In genomic region chr9:21852751-21853150, GRCh38 we compare ENCODE assay signal across 12 cellular contexts. TPM values are rescaled to one million over a fixed set of nuclear protein-coding genes. Genes with fewer than 3 reads are reported as not detected.
DNase-seq lines count a peak whose midpoint lies in the region; ATAC-seq and TF ChIP-seq lines count a peak whose summit lies in the region.
"Had no signal": no experiment of that assay in that cellular context is flagged by ENCODE, and none has a peak within 500 bp of the region (broad histone marks: within the 10 kb centered on the region; RNA-seq: fewer than 3 reads in every experiment).

No MANE protein-coding gene starts in this region.

- no peak overlapping the region for H3K4me3 Mint-ChIP-seq in activated CD8-positive, alpha-beta T cell treated with anti-CD3 and anti-CD28 coated beads for 36 hours
- H3K4me3 Mint-ChIP-seq in activated CD8-positive, alpha-beta T cell treated with anti-CD3 and anti-CD28 coated beads, Interleukin-2, amount 10 ng/mL, durations not matched to agents 7 days and 5 days, result no peak overlapping the region
- no peak overlapping the region for H3K4me3 Mint-ChIP-seq in stimulated activated naive CD8-positive, alpha-beta T cell treated with anti-CD3 and anti-CD28 coated beads, Interleukin-15, amount 100 ng/mL, for 72 hours
- H3K4me3 Mint-ChIP-seq: activated T-cell treated with anti-CD3 and anti-CD28 coated beads, Interleukin-2, amount 50 U/mL, for 24 hours had no signal

- intact Hi-C loops in activated CD8-positive, alpha-beta T cell treated with anti-CD3 and anti-CD28 coated beads for 36 hours (cut with micrococcal nuclease), result no loop called here

- H3K4me1 Mint-ChIP-seq in activated CD8-positive, alpha-beta T cell treated with anti-CD3 and anti-CD28 coated beads for 36 hours (ENCODE audit: low read depth), result peaks cover 14% of the 10 kb centered on the region
- H3K4me1 Mint-ChIP-seq in activated CD8-positive, alpha-beta T cell treated with anti-CD3 and anti-CD28 coated beads, Interleukin-2, amount 10 ng/mL, durations not matched to agents 7 days and 5 days (ENCODE audit: low read depth), result peaks cover 16% of the 10 kb centered on the region
- H3K4me1 Mint-ChIP-seq in stimulated activated naive CD8-positive, alpha-beta T cell treated with anti-CD3 and anti-CD28 coated beads, Interleukin-15, amount 100 ng/mL, for 72 hours, result peaks cover 23% of the 10 kb centered on the region

- peak; percentile 20 for DNase-seq in activated CD8-positive, alpha-beta T cell treated with anti-CD3 and anti-CD28 coated beads for 36 hours
- no peak for DNase-seq in activated CD8-positive, alpha-beta T cell treated with anti-CD3 and anti-CD28 coated beads, Interleukin-2, amount 10 ng/mL, durations not matched to agents 7 days and 5 days
- no peak for DNase-seq in stimulated activated naive CD8-positive, alpha-beta T cell treated with anti-CD3 and anti-CD28 coated beads, Interleukin-15, amount 100 ng/mL, for 72 hours
- DNase-seq in SW480 (ENCODE audit: low spot score) (no peak), putamen (ENCODE audit: low spot score) (no peak)
- DNase-seq in stimulated activated CD4-positive, alpha-beta T cell treated with anti-CD3 and anti-CD28 coated beads, Interleukin-4, amount 100 ng/mL, for 24 hours, result no peak
- DNase-seq: activated T-cell treated with anti-CD3 and anti-CD28 coated beads, Interleukin-2, amount 50 U/mL, for 24 hours; NCI-H2171; transverse colon had no signal

- CTCF ChIA-PET in activated CD8-positive, alpha-beta T cell treated with anti-CD3 and anti-CD28 coated beads for 36 hours (lab: Charles Lee), result interaction anchor here (1.9 kb wide), 1 partner anchor 156 kb away, joined by 7 read pairs; the partner anchor contains the start of gene CDKN2B
- CTCF ChIA-PET in activated CD8-positive, alpha-beta T cell treated with anti-CD3 and anti-CD28 coated beads, Interleukin-2, amount 10 ng/mL, durations not matched to agents 7 days and 5 days (lab: Charles Lee), result interaction anchor here (1.6 kb wide), 1 partner anchor 156 kb away, joined by 3 read pairs; no protein-coding TSS in a partner anchor

- H3K9me3 Mint-ChIP-seq in activated CD8-positive, alpha-beta T cell treated with anti-CD3 and anti-CD28 coated beads for 36 hours, result peaks cover 5% of the 10 kb centered on the region
- peaks cover 9% of the 10 kb centered on the region for H3K9me3 Mint-ChIP-seq in activated CD8-positive, alpha-beta T cell treated with anti-CD3 and anti-CD28 coated beads, Interleukin-2, amount 10 ng/mL, durations not matched to agents 7 days and 5 days (ENCODE audit: insufficient read depth)
- H3K9me3 Mint-ChIP-seq in stimulated activated naive CD8-positive, alpha-beta T cell treated with anti-CD3 and anti-CD28 coated beads, Interleukin-15, amount 100 ng/mL, for 72 hours, result peaks cover 5 to 12% of the 10 kb centered on the region in 2 donors

- TF ChIP-seq CTCF in activated CD8-positive, alpha-beta T cell treated with anti-CD3 and anti-CD28 coated beads for 36 hours (IDR thresholded peaks at IDR 0.05), result no peak

- ATAC-seq in activated CD8-positive, alpha-beta T cell treated with anti-CD3 and anti-CD28 coated beads for 36 hours, result peak; percentile 71
- no peak for ATAC-seq in activated CD8-positive, alpha-beta T cell treated with anti-CD3 and anti-CD28 coated beads, Interleukin-2, amount 10 ng/mL, durations not matched to agents 7 days and 5 days
- ATAC-seq in GM21723 (IDR thresholded peaks at IDR 0.05; ENCODE audit: unreplicated experiment) (peak; percentile 99), HG03354 (IDR thresholded peaks at IDR 0.05; ENCODE audit: poor library complexity, severe bottlenecking, unreplicated experiment) (peak; percentile 99)
- peak; percentile 97 for ATAC-seq in stimulated activated naive CD8-positive, alpha-beta T cell treated with anti-CD3 and anti-CD28 coated beads, Interleukin-15, amount 100 ng/mL, for 72 hours
- ATAC-seq: A549 had no signal

- no peaks in the 10 kb centered on the region for H3K27me3 Mint-ChIP-seq in activated CD8-positive, alpha-beta T cell treated with anti-CD3 and anti-CD28 coated beads for 36 hours
- H3K27me3 Mint-ChIP-seq in activated CD8-positive, alpha-beta T cell treated with anti-CD3 and anti-CD28 coated beads, Interleukin-2, amount 10 ng/mL, durations not matched to agents 7 days and 5 days (ENCODE audit: low read depth), result no peaks in the 10 kb centered on the region
- H3K27me3 Mint-ChIP-seq in stimulated activated naive CD8-positive, alpha-beta T cell treated with anti-CD3 and anti-CD28 coated beads, Interleukin-15, amount 100 ng/mL, for 72 hours, result no peaks in the 10 kb centered on the region
- H3K27me3 Mint-ChIP-seq: activated T-cell treated with anti-CD3 and anti-CD28 coated beads, Interleukin-2, amount 50 U/mL, for 24 hours had no signal

- peaks cover 73% of the 10 kb centered on the region for H3K36me3 Mint-ChIP-seq in activated CD8-positive, alpha-beta T cell treated with anti-CD3 and anti-CD28 coated beads for 36 hours (ENCODE audit: low read depth)
- H3K36me3 Mint-ChIP-seq in activated CD8-positive, alpha-beta T cell treated with anti-CD3 and anti-CD28 coated beads, Interleukin-2, amount 10 ng/mL, durations not matched to agents 7 days and 5 days (ENCODE audit: low read depth), result peaks cover 74% of the 10 kb centered on the region

- POLR2A ChIA-PET in activated CD8-positive, alpha-beta T cell treated with anti-CD3 and anti-CD28 coated beads for 36 hours (lab: Charles Lee), result no interaction called here
- POLR2A ChIA-PET in activated CD8-positive, alpha-beta T cell treated with anti-CD3 and anti-CD28 coated beads, Interleukin-2, amount 10 ng/mL, durations not matched to agents 7 days and 5 days (lab: Charles Lee), result no interaction called here

- H3K27ac Mint-ChIP-seq in activated CD8-positive, alpha-beta T cell treated with anti-CD3 and anti-CD28 coated beads for 36 hours, result no peak overlapping the region
- H3K27ac Mint-ChIP-seq in activated CD8-positive, alpha-beta T cell treated with anti-CD3 and anti-CD28 coated beads, Interleukin-2, amount 10 ng/mL, durations not matched to agents 7 days and 5 days, result no peak overlapping the region
- H3K27ac Mint-ChIP-seq in stimulated activated naive CD8-positive, alpha-beta T cell treated with anti-CD3 and anti-CD28 coated beads, Interleukin-15, amount 100 ng/mL, for 72 hours, result peak overlapping the region in 1 of 2 donors; percentile 9

RNA-seq across cellular contexts. Expression of gene MTAP, which starts 50.3 kb away (rescaled TPM):
- 10 to 100 TPM; 70.2 to 73.9 TPM for total RNA-seq in activated CD8-positive, alpha-beta T cell treated with anti-CD3 and anti-CD28 coated beads for 36 hours
- 10 to 100 TPM; 62.5 to 68.2 TPM for total RNA-seq in activated CD8-positive, alpha-beta T cell treated with anti-CD3 and anti-CD28 coated beads, Interleukin-2, amount 10 ng/mL, durations not matched to agents 7 days and 5 days
